Comparison of ENCODE assay signal across 26 cellular contexts in the genomic region with DNA sequence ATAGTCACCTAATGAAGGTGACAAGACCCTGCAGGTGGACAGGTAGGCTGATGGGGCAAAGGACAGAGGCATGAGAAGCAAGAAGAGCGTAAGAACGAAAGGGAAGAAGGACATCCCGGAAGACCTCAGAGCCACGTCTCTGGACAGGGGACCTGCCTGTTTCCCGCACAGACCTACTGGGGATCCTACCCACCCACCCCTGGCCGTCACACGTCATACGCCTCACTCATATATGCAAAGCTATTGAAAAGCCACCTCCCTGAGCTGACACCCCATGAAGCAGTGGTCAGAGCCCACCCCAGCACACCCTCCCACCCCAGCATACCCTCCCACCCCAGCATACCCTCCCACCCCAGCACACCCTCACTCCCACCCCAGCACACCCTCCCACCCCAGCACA.
"Had no signal": no experiment of that assay in that cellular context is flagged by ENCODE, and none has a peak within 500 bp of the region (broad histone marks: within the 10 kb centered on the region; RNA-seq: fewer than 3 reads in every experiment).

No MANE protein-coding gene starts in this region.

- H3K27me3 ChIP-seq: adrenal gland, ascending aorta, breast epithelium, cardiac muscle cell, dorsolateral prefrontal cortex had no signal

- H3K36me3 ChIP-seq: adrenal gland, ascending aorta, breast epithelium, cardiac muscle cell had no signal

- H3K4me3 ChIP-seq: adrenal gland, ascending aorta, breast epithelium, cardiac muscle cell, coronary artery, dorsolateral prefrontal cortex had no signal

- H3K4me1 ChIP-seq: adrenal gland, ascending aorta, breast epithelium had no signal

- H3K9me3 ChIP-seq: adrenal gland, ascending aorta, breast epithelium had no signal

- DNase-seq: activated CD4-positive, alpha-beta memory T cell treated with anti-CD3 and anti-CD28 coated beads, Interleukin-2, amount 10 ng/mL, durations not matched to agents 7 days and 5 days; activated CD4-positive, alpha-beta T cell treated with anti-CD3 and anti-CD28 coated beads for 1 hour; activated CD4-positive, alpha-beta T cell treated with anti-CD3 and anti-CD28 coated beads for 4 hours; activated CD4-positive, alpha-beta T cell treated with anti-CD3 and anti-CD28 coated beads, Interleukin-2, amount 10 ng/mL, durations not matched to agents 7 days and 5 days; activated CD4-positive, alpha-beta T cell treated with anti-CD3 and anti-CD28 coated beads, Interleukin-2, amount 50 U/mL, for 4 hours; activated CD8-positive, alpha-beta memory T cell treated with anti-CD3 and anti-CD28 coated beads, Interleukin-2, amount 50 U/mL, for 48 hours; activated effector memory CD4-positive, alpha-beta T cell treated with anti-CD3 and anti-CD28 coated beads, Interleukin-2, amount 50 U/mL, for 16 hours; activated naive CD4-positive, alpha-beta T cell treated with anti-CD3 and anti-CD28 coated beads for 36 hours; activated naive CD8-positive, alpha-beta T cell treated with anti-CD3 and anti-CD28 coated beads for 36 hours; activated naive CD8-positive, alpha-beta T cell treated with anti-CD3 and anti-CD28 coated beads, Interleukin-2, amount 50 U/mL, for 24 hours; activated T-cell treated with anti-CD3 and anti-CD28 coated beads, Interleukin-2, amount 50 U/mL, for 48 hours; central memory CD4-positive, alpha-beta T cell; cerebellar nuclear complex; effector memory CD4-positive, alpha-beta T cell; endodermal cell; foreskin fibroblast; T-helper 1 cell; T-helper 17 cell; T1000 had no signal

- H3K27ac ChIP-seq: adrenal gland, ascending aorta, breast epithelium, cardiac muscle cell, coronary artery, VCaP had no signal
